19 cellular contexts compared by ENCODE assay signal in the genomic region with DNA sequence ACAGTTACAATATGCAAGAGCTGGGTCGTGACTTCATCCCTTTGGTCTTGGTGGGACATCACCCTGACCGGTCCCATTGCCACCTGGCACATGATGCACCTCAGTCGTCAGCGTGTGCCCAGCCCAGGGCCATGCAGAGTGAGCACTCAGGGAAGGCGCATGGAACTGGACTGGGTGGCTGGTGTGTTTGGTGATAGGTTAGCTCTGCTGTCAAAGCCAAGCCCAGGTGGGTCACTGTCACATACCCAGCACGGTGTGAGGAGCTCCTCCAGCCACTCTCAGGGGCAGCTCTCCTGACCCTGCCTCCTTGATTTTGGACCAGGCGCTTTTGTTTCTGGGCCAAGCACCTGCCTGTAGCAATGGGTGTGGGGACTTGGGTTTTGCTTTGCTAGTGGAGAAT.
A peak's percentile ranks its signal among the peaks of the same experiment; 100 is the strongest.
DNase-seq lines count a peak whose midpoint lies in the region; TF ChIP-seq lines count a peak whose summit lies in the region.
"Had no signal": no experiment of that assay in that cellular context is flagged by ENCODE, and none has a peak within 500 bp of the region (broad histone marks: within the 10 kb centered on the region; RNA-seq: fewer than 3 reads in every experiment).

No MANE protein-coding gene starts in this region.

- H3K56ac ChIP-seq in mesendoderm (ENCODE audit: low read length) = no peak overlapping the region

- H3K27ac ChIP-seq in ascending aorta (peak overlapping the region; percentile 83 to 91), muscle layer of duodenum (ENCODE audit: low read length) (peak overlapping the region; percentile 79), stomach (peak overlapping the region in 4 of 5 donors; percentile 75 to 83 (median 79)), mesendoderm (ENCODE audit: low read depth, low read length) (no peak overlapping the region)

- H4K8ac ChIP-seq in mesendoderm (ENCODE audit: low read depth, low read length) = no peak overlapping the region

- no peak for TF ChIP-seq POLR2A in stomach (IDR thresholded peaks at IDR 0.05)

- no peaks in the 10 kb centered on the region for H3K27me3 ChIP-seq in H7 (ENCODE audit: control insufficient read depth, insufficient read depth, low read length)
- H3K27me3 ChIP-seq in ascending aorta = no peaks in the 10 kb centered on the region
- H3K27me3 ChIP-seq in muscle layer of duodenum (ENCODE audit: low read depth, low read length) = no peaks in the 10 kb centered on the region
- H3K27me3 ChIP-seq in stomach = no peaks in the 10 kb centered on the region
- no peaks in the 10 kb centered on the region for H3K27me3 ChIP-seq in mesendoderm (ENCODE audit: insufficient read depth, low read length, poor library complexity)

- H3K79me2 ChIP-seq in mesendoderm (ENCODE audit: control insufficient read depth, insufficient read depth, low read length) = no peaks in the 10 kb centered on the region

- 90 to 97% (median 94%) methylated on average over 7 of the region's 7 CpGs for WGBS in stomach, 5 donors
- no CpG with 5 or more reads among the region's 7 CpGs for WGBS in mesendoderm (ENCODE audit: extremely low coverage, insufficient coverage, low lambda C conversion rate)

- no peaks in the 10 kb centered on the region for H3K9me3 ChIP-seq in ascending aorta
- H3K9me3 ChIP-seq in muscle layer of duodenum (ENCODE audit: control insufficient read depth in 1 of 2, low read length in 2 of 2) = no peaks in the 10 kb centered on the region
- no peaks in the 10 kb centered on the region for H3K9me3 ChIP-seq in stomach
- H3K9me3 ChIP-seq: psoas muscle had no signal

- no peak overlapping the region for H3K4me3 ChIP-seq in H7 (ENCODE audit: insufficient read depth, low read depth, low read length)
- H3K4me3 ChIP-seq in ascending aorta = no peak overlapping the region
- H3K4me3 ChIP-seq in muscle layer of duodenum (ENCODE audit: low read depth in 1 of 2, low read length in 2 of 2) = no peak overlapping the region
- no peak overlapping the region for H3K4me3 ChIP-seq in stomach
- H3K4me3 ChIP-seq in mesendoderm (ENCODE audit: low read length) = no peak overlapping the region
- H3K4me3 ChIP-seq: psoas muscle had no signal

- DNase-seq in H7 (peak; percentile 34), ascending aorta (ENCODE audit: low spot score in 2 of 2) (no peak), stomach (no peak), dermis blood vessel endothelial cell (no peak), NCI-H1417 (lab: John Stamatoyannopoulos, UW) (no peak), NCI-H524 (lab: John Stamatoyannopoulos, UW) (no peak), mesendoderm (no peak)
- DNase-seq: activated B cell treated with CpG ODN at 0.5 μM for 24 hours; activated CD4-positive, alpha-beta memory T cell treated with anti-CD3 and anti-CD28 coated beads for 36 hours; activated effector memory CD4-positive, alpha-beta T cell treated with Interleukin-2 at 50 U/mL for 16 hours; EL; endodermal cell; GOT3; left cardiac atrium; NCI-H1092 treated with DMSO at 0.1 percent for 48 hours; NCI-H2081 treated with DMSO at 0.1 percent for 48 hours; stimulated activated CD4-positive, alpha-beta T cell treated with anti-CD3 and anti-CD28 coated beads, Interleukin-12 subunit alpha, Interleukin-12 subunit beta, amount 100 ng/mL, for 4 hours had no signal

- no peak overlapping the region for H3K4me2 ChIP-seq in mesendoderm (ENCODE audit: low read length)

- no peak for TF ChIP-seq EP300 in stomach (IDR thresholded peaks at IDR 0.05)

- H2BK5ac ChIP-seq in mesendoderm (ENCODE audit: low read length) = no peak overlapping the region

- H2BK120ac ChIP-seq in mesendoderm (ENCODE audit: low read depth, low read length) = no peak overlapping the region

- intact Hi-C loops in ascending aorta (cut with DNase I) = loop anchor here (5.0 kb wide), 1 partner anchor 215 kb away; no protein-coding TSS in a partner anchor
- intact Hi-C loops in stomach (cut with DNase I; ENCODE audit: low total_unique reads) = no loop called here

- H3K23ac ChIP-seq in mesendoderm (ENCODE audit: low read length) = no peak overlapping the region

- H3K4ac ChIP-seq in mesendoderm (ENCODE audit: low read depth, low read length) = no peak overlapping the region

- no peak overlapping the region for H3K9ac ChIP-seq in mesendoderm (ENCODE audit: low read length)

- H2AK5ac ChIP-seq in mesendoderm (ENCODE audit: low read length) = no peak overlapping the region

- peaks cover 2% of the 10 kb centered on the region for H3K79me1 ChIP-seq in mesendoderm (ENCODE audit: low read length)

- H4K5ac ChIP-seq in mesendoderm (ENCODE audit: low read length) = no peak overlapping the region

- H3K4me1 ChIP-seq in ascending aorta (peaks cover 16 to 52% of the 10 kb centered on the region in 2 donors), muscle layer of duodenum (ENCODE audit: control insufficient read depth in 1 of 2, insufficient read depth in 2 of 2, low read length in 2 of 2) (peaks cover 5 to 47% of the 10 kb centered on the region in 2 donors), stomach (peaks cover 45 to 72% (median 59%) of the 10 kb centered on the region in 4 donors), mesendoderm (ENCODE audit: control insufficient read depth, low read depth, low read length) (no peaks in the 10 kb centered on the region)

- TF ChIP-seq CTCF in ascending aorta (IDR thresholded peaks at IDR 0.05) = no peak
- no peak for TF ChIP-seq CTCF in stomach (IDR thresholded peaks at IDR 0.05)

- H2BK15ac ChIP-seq in mesendoderm (replicated peaks; ENCODE audit: low read depth) = no peak overlapping the region

- H3K36me3 ChIP-seq in H7 (replicated peaks; ENCODE audit: control insufficient read depth, insufficient read depth, low read length) (no peaks in the 10 kb centered on the region), ascending aorta (no peaks in the 10 kb centered on the region), muscle layer of duodenum (ENCODE audit: control insufficient read depth in 1 of 2, insufficient read depth in 2 of 2, low read length in 2 of 2) (no peaks in the 10 kb centered on the region), stomach (peaks cover 0 to under 1% (median 0%) of the 10 kb centered on the region in 4 donors), mesendoderm (ENCODE audit: control insufficient read depth, insufficient read depth, low read length) (no peaks in the 10 kb centered on the region)

- H3K18ac ChIP-seq in mesendoderm (ENCODE audit: low read length) = no peak overlapping the region
